In the genomic region with DNA sequence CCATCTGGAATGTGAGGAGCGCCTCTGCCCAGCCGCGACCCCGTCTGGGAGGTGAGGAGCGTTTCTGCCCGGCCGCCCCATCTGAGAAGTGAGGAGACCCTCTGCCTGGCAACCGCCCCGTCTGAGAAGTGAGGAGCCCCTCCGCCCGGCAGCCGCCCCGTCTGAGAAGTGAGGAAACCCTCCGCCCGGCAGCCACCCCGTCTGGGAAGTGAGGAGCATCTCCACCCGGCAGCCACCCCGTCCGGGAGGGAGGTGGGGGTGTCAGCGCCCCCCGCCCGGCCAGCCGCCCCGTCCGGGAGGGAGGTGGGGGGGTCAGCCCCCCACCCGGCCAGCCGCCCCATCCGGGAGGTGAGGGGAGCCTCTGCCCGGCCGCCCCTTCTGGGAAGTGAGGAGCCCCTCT, we compare ENCODE assay signal across 1 cellular context. TPM values are rescaled to one million over a fixed set of nuclear protein-coding genes. Genes with fewer than 3 reads are reported as not detected.
DNase-seq lines count a peak whose midpoint lies in the region; TF ChIP-seq lines count a peak whose summit lies in the region.
"Not testable (repeated sequence)": the region's sequence is repeated elsewhere in the genome, so short reads cannot be mapped to it uniquely, and the experiment has no call there.

No MANE protein-coding gene starts in this region.

- H3K27ac ChIP-seq in right atrium auricular region: not testable (repeated sequence)

- H3K4me3 ChIP-seq in right atrium auricular region: not testable (repeated sequence)

- H3K36me3 ChIP-seq in right atrium auricular region: not testable (repeated sequence)

- H3K4me1 ChIP-seq in right atrium auricular region: not testable (repeated sequence)

- not testable (repeated sequence) for H3K9me3 ChIP-seq in right atrium auricular region

- H3K27me3 ChIP-seq in right atrium auricular region: not testable (repeated sequence)

- DNase-seq in right atrium auricular region (ENCODE audit: low spot score): peak; percentile 0

- not testable (repeated sequence) for TF ChIP-seq CTCF in right atrium auricular region (IDR thresholded peaks at IDR 0.05)

RNA-seq across cellular contexts. Expression of gene ZNF562, which starts 5.1 kb away (rescaled TPM):
- total RNA-seq in right atrium auricular region: 10 to 100 TPM; 16.0 to 17.1 TPM

RNA-seq across cellular contexts. Expression of gene ZNF561, which starts 59.0 kb away (rescaled TPM):
- total RNA-seq in right atrium auricular region: 10 to 100 TPM; 13.6 to 15.2 TPM
